22 cellular contexts compared by ENCODE assay signal in genomic region chrX:86914569-86914968, GRCh38.
"Had no signal": no experiment of that assay in that cellular context is flagged by ENCODE, and none has a peak within 500 bp of the region (broad histone marks: within the 10 kb centered on the region; RNA-seq: fewer than 3 reads in every experiment).

No MANE protein-coding gene starts in this region.

- DNase-seq: colonic mucosa; cortex of kidney; effector CD8-positive, alpha-beta T cell; effector memory CD8-positive, alpha-beta T cell; foreskin keratinocyte; heart left ventricle; hippocampal formation; left cardiac atrium; left lung; left ventricle myocardium superior; lower lobe of right lung; mesenchymal stem cell; mucosa of descending colon; naive B cell; naive thymus-derived CD8-positive, alpha-beta T cell had no signal

- H3K27me3 Mint-ChIP-seq: dendritic cell treated with granulocyte-macrophage colony-stimulating factor and Interleukin-4, amounts not matched to agents 40 ng/mL and 50 ng/mL, for 4 days; effector memory CD8-positive, alpha-beta T cell; naive B cell; naive thymus-derived CD8-positive, alpha-beta T cell had no signal

- H3K27ac Mint-ChIP-seq: dendritic cell treated with granulocyte-macrophage colony-stimulating factor and Interleukin-4, amounts not matched to agents 40 ng/mL and 50 ng/mL, for 4 days; effector memory CD8-positive, alpha-beta T cell; mesothelial cell of epicardium; naive B cell; naive thymus-derived CD8-positive, alpha-beta T cell had no signal

- H3K9me3 Mint-ChIP-seq: dendritic cell treated with granulocyte-macrophage colony-stimulating factor and Interleukin-4, amounts not matched to agents 40 ng/mL and 50 ng/mL, for 4 days; mesothelial cell of epicardium; naive B cell; naive thymus-derived CD8-positive, alpha-beta T cell had no signal

- H3K4me1 ChIP-seq: colonic mucosa, esophagus muscularis mucosa, foreskin keratinocyte, gastroesophageal sphincter, heart left ventricle, left lung, lower lobe of right lung had no signal

- H3K4me3 ChIP-seq: colonic mucosa, esophagus muscularis mucosa, gastroesophageal sphincter, heart left ventricle, left lung, lower lobe of right lung, mucosa of descending colon had no signal

- H3K27me3 ChIP-seq: colonic mucosa, esophagus muscularis mucosa, foreskin keratinocyte, gastroesophageal sphincter, heart left ventricle, left lung had no signal

- H3K9me3 ChIP-seq: colonic mucosa, esophagus muscularis mucosa, gastroesophageal sphincter, heart left ventricle, left lung, lower lobe of right lung, mucosa of descending colon had no signal

- FAIRE-seq: endothelial cell of umbilical vein, frontal cortex, keratinocyte had no signal

- H3K4me1 Mint-ChIP-seq: mesothelial cell of epicardium; naive B cell; naive thymus-derived CD8-positive, alpha-beta T cell had no signal

- H3K36me3 Mint-ChIP-seq: mesothelial cell of epicardium; naive B cell; naive thymus-derived CD8-positive, alpha-beta T cell had no signal

- H3K27ac ChIP-seq: colonic mucosa, esophagus muscularis mucosa, foreskin keratinocyte, gastroesophageal sphincter, heart left ventricle, left lung, lower lobe of right lung had no signal

- H3K4me3 Mint-ChIP-seq: dendritic cell treated with granulocyte-macrophage colony-stimulating factor and Interleukin-4, amounts not matched to agents 40 ng/mL and 50 ng/mL, for 4 days; effector memory CD8-positive, alpha-beta T cell; mesothelial cell of epicardium; naive B cell; naive thymus-derived CD8-positive, alpha-beta T cell had no signal

- ATAC-seq: effector memory CD8-positive, alpha-beta T cell; foreskin keratinocyte; gastroesophageal sphincter; heart left ventricle; left cardiac atrium; left lung; left ventricle myocardium superior; lower lobe of right lung; mucosa of descending colon; naive thymus-derived CD8-positive, alpha-beta T cell had no signal

- H3K36me3 ChIP-seq: colonic mucosa, esophagus muscularis mucosa, gastroesophageal sphincter, heart left ventricle, left lung, lower lobe of right lung had no signal
